ENCODE assay signal across 2 cellular contexts in genomic region chr2:28507806-28508764, GRCh38.
TF ChIP-seq lines count a peak whose summit lies in the region.

No MANE protein-coding gene starts in this region.

TF ChIP-seq in Ishikawa, 13 proteins besides CTCF, POLR2A, EP300 and RAD21 (continued from another document):
- TF ChIP-seq, protein P1, sequence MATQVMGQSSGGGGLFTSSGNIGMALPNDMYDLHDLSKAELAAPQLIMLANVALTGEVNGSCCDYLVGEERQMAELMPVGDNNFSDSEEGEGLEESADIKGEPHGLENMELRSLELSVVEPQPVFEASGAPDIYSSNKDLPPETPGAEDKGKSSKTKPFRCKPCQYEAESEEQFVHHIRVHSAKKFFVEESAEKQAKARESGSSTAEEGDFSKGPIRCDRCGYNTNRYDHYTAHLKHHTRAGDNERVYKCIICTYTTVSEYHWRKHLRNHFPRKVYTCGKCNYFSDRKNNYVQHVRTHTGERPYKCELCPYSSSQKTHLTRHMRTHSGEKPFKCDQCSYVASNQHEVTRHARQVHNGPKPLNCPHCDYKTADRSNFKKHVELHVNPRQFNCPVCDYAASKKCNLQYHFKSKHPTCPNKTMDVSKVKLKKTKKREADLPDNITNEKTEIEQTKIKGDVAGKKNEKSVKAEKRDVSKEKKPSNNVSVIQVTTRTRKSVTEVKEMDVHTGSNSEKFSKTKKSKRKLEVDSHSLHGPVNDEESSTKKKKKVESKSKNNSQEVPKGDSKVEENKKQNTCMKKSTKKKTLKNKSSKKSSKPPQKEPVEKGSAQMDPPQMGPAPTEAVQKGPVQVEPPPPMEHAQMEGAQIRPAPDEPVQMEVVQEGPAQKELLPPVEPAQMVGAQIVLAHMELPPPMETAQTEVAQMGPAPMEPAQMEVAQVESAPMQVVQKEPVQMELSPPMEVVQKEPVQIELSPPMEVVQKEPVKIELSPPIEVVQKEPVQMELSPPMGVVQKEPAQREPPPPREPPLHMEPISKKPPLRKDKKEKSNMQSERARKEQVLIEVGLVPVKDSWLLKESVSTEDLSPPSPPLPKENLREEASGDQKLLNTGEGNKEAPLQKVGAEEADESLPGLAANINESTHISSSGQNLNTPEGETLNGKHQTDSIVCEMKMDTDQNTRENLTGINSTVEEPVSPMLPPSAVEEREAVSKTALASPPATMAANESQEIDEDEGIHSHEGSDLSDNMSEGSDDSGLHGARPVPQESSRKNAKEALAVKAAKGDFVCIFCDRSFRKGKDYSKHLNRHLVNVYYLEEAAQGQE (IDR thresholded peaks at IDR 0.05; ENCODE audit: low read depth) = no peak
- TF ChIP-seq, protein P2, sequence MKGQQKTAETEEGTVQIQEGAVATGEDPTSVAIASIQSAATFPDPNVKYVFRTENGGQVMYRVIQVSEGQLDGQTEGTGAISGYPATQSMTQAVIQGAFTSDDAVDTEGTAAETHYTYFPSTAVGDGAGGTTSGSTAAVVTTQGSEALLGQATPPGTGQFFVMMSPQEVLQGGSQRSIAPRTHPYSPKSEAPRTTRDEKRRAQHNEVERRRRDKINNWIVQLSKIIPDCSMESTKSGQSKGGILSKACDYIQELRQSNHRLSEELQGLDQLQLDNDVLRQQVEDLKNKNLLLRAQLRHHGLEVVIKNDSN (IDR thresholded peaks at IDR 0.05) = peak; percentile 98
- TF ChIP-seq TCF12 (IDR thresholded peaks at IDR 0.05; ENCODE audit: low read depth) (peak; percentile 93), YY1 (IDR thresholded peaks at IDR 0.05; ENCODE audit: low read depth) (peak; percentile 33)

TF ChIP-seq in HepG2, 621 proteins besides CTCF, POLR2A, EP300 and RAD21 (continued from another document):
- TF ChIP-seq MAFF (IDR thresholded peaks at IDR 0.05; ENCODE audit: low read depth, low read length) (peak; percentile 40), SCMH1 (CRISPR knock-in tag; IDR thresholded peaks at IDR 0.05; ENCODE audit: borderline replicate concordance) (no peak), RXRA (CRISPR knock-in tag; IDR thresholded peaks at IDR 0.05) (0 out of 2 replicates have a peak, but pooled peaks have one; percentile 33), FOSL2 (CRISPR knock-in tag; IDR thresholded peaks at IDR 0.05) (peak; percentile 88), MAFK (conservative IDR thresholded peaks at IDR 0.05 in 1 of 2, IDR thresholded peaks at IDR 0.05 in 1 of 2; ENCODE audit: low read length in 2 of 2) (peak; percentile 19 to 22; a peak in 1 of 4 replicates), BHLHE40 (IDR thresholded peaks at IDR 0.05; ENCODE audit: low read length) (peak; percentile 76)
- TF ChIP-seq, protein P3, sequence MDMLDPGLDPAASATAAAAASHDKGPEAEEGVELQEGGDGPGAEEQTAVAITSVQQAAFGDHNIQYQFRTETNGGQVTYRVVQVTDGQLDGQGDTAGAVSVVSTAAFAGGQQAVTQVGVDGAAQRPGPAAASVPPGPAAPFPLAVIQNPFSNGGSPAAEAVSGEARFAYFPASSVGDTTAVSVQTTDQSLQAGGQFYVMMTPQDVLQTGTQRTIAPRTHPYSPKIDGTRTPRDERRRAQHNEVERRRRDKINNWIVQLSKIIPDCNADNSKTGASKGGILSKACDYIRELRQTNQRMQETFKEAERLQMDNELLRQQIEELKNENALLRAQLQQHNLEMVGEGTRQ (IDR thresholded peaks at IDR 0.05; ENCODE audit: low read depth, low read length) = peak; percentile 18; the same call in 1 of the 2 replicates
- TF ChIP-seq, protein P3 (CRISPR knock-in tag; IDR thresholded peaks at IDR 0.05; ENCODE audit: borderline replicate concordance) = no peak
- TF ChIP-seq, protein P4, sequence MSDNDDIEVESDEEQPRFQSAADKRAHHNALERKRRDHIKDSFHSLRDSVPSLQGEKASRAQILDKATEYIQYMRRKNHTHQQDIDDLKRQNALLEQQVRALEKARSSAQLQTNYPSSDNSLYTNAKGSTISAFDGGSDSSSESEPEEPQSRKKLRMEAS (IDR thresholded peaks at IDR 0.05) = no peak
